Comparison of ENCODE assay signal across 1 cellular context in the genomic region with DNA sequence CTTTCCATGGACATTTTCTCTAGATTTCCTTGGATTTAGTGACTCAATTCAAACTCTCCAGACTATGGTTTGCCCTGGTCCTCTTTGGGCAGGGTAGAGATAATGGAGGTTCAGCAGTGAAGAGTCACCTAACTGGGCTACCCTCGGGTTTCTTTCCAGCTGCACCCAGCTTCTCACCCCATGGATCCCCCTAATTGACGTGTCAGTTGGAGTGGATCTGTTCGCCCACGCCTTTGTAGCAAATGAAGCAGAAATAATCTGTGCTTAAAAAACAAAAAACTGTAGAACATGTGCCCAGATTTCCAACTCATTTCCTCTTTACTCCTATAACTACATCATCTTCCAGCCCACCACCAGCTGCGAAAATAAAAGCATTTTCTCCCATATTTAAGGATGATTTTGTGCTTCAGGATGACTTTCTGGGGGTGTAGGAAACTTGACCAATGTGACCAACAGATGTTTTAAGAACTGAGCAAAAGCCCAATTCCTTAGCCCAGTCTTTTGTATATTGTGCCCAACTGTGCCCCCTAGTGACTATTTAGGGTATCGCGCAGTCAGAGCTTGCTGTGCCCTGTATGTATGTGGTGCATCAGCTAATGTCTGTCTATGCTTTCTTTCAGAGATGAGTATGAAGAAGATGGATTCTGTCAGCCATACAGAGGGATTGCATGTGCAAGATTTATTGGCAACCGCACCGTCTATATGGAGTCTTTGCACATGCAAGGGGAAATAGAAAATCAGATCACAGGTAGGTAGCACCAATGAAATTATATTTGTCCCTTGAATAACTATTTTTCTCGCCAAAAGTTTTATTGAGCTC.
TF ChIP-seq lines count a peak whose summit lies in the region.

No MANE protein-coding gene starts in this region.

TF ChIP-seq in HEK293, 187 proteins besides CTCF, POLR2A, EP300 and RAD21 (continued from another document):
- TF ChIP-seq, protein P1, sequence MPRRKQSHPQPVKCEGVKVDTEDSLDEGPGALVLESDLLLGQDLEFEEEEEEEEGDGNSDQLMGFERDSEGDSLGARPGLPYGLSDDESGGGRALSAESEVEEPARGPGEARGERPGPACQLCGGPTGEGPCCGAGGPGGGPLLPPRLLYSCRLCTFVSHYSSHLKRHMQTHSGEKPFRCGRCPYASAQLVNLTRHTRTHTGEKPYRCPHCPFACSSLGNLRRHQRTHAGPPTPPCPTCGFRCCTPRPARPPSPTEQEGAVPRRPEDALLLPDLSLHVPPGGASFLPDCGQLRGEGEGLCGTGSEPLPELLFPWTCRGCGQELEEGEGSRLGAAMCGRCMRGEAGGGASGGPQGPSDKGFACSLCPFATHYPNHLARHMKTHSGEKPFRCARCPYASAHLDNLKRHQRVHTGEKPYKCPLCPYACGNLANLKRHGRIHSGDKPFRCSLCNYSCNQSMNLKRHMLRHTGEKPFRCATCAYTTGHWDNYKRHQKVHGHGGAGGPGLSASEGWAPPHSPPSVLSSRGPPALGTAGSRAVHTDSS (tag by site-specific recombination; IDR thresholded peaks at IDR 0.05): 0 out of 2 replicates have a peak, but pooled peaks have one; percentile 21
- TF ChIP-seq ZBTB8A (tag by site-specific recombination; IDR thresholded peaks at IDR 0.05): peak; percentile 78
